Comparison of ENCODE assay signal across 8 cellular contexts in the genomic region with DNA sequence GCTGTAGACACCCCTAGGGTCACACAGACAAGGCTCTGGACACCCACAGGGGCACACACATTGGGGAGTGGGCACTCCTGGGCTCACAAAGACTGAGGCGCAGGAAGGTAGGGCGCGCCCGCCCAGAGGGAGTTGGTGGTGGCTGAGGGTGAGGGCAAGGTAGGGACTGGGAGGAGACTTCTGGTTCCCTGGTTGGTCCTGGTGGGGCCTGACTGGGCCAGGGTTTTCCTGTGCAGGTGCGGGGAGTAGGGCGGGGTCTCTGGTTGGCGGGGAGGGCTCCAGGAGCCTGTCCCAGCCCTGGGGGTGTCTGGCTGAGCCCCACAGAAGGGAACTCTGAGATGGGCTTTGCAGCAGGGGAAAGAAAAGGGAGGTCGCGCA. TPM values are rescaled to one million over a fixed set of nuclear protein-coding genes. Genes with fewer than 3 reads are reported as not detected.
DNase-seq lines count a peak whose midpoint lies in the region; ATAC-seq and TF ChIP-seq lines count a peak whose summit lies in the region.

No MANE protein-coding gene starts in this region.

- H3K27ac ChIP-seq in GM23248 (no peak overlapping the region), Panc1 (ENCODE audit: low read length) (peak overlapping the region; percentile 88), duodenal mucosa (ENCODE audit: low read depth, low read length) (peak overlapping the region; percentile 70), muscle layer of duodenum (ENCODE audit: low read length) (peak overlapping the region; percentile 69)

- H3K4me1 ChIP-seq in Caco-2 (no peaks in the 10 kb centered on the region), GM23248 (ENCODE audit: insufficient read depth) (no peaks in the 10 kb centered on the region), Panc1 (ENCODE audit: control insufficient read depth, insufficient read depth, low read length) (peaks cover 7% of the 10 kb centered on the region; the same call in 1 of the 2 replicates), duodenal mucosa (ENCODE audit: control insufficient read depth in 1 of 2, insufficient read depth in 2 of 2, low read length in 2 of 2) (peaks cover 0 to 11% of the 10 kb centered on the region in 2 donors), muscle layer of duodenum (ENCODE audit: control insufficient read depth in 1 of 2, insufficient read depth in 2 of 2, low read length in 2 of 2) (peaks cover 0 to 8% of the 10 kb centered on the region in 2 donors)

- ATAC-seq in Panc1: peak; percentile 28
- no peak for ATAC-seq in GM18870 (IDR thresholded peaks at IDR 0.05; ENCODE audit: unreplicated experiment)

- H3K9me2 ChIP-seq in GM23248 (ENCODE audit: insufficient read depth): no peaks in the 10 kb centered on the region

- H3K4me3 ChIP-seq in Caco-2 (ENCODE audit: low read depth, low read length) (peak overlapping the region; percentile 82), GM23248 (peak overlapping the region; percentile 82), Panc1 (ENCODE audit: low read depth in 2 of 2, low read length in 2 of 2) (peak overlapping the region; percentile 81 to 89), duodenal mucosa (ENCODE audit: low read depth in 1 of 2, low read length in 2 of 2) (peak overlapping the region; percentile 73 to 82), muscle layer of duodenum (ENCODE audit: low read depth in 1 of 2, low read length in 2 of 2) (peak overlapping the region; percentile 55 to 76)

- peak overlapping the region; percentile 91 for H2AFZ ChIP-seq in GM23248

- no peaks in the 10 kb centered on the region for H3K9me3 ChIP-seq in Caco-2
- H3K9me3 ChIP-seq in GM23248 (ENCODE audit: low read depth): no peaks in the 10 kb centered on the region
- no peaks in the 10 kb centered on the region for H3K9me3 ChIP-seq in Panc1 (ENCODE audit: control insufficient read depth, insufficient read depth, low read depth, low read length)
- H3K9me3 ChIP-seq in duodenal mucosa (ENCODE audit: control insufficient read depth in 1 of 2, low read length in 2 of 2): no peaks in the 10 kb centered on the region
- no peaks in the 10 kb centered on the region for H3K9me3 ChIP-seq in muscle layer of duodenum (ENCODE audit: control insufficient read depth in 1 of 2, low read length in 2 of 2)

- no peaks in the 10 kb centered on the region for H3K36me3 ChIP-seq in Caco-2 (ENCODE audit: control insufficient read depth, insufficient read depth, low read length)
- H3K36me3 ChIP-seq in GM23248 (ENCODE audit: low read depth): no peaks in the 10 kb centered on the region
- no peaks in the 10 kb centered on the region for H3K36me3 ChIP-seq in Panc1 (ENCODE audit: control insufficient read depth, insufficient read depth, low read length)
- no peaks in the 10 kb centered on the region for H3K36me3 ChIP-seq in duodenal mucosa (ENCODE audit: control insufficient read depth in 1 of 2, insufficient read depth in 2 of 2, low read length in 2 of 2)
- no peaks in the 10 kb centered on the region for H3K36me3 ChIP-seq in muscle layer of duodenum (ENCODE audit: control insufficient read depth in 1 of 2, insufficient read depth in 2 of 2, low read length in 2 of 2)

- no peaks in the 10 kb centered on the region for H3K9me3 Mint-ChIP-seq in Caco-2 (ENCODE audit: unreplicated experiment)

- H3K4me3 Mint-ChIP-seq in Caco-2 (ENCODE audit: unreplicated experiment): peak overlapping the region; percentile 71

- H4K20me1 ChIP-seq in GM23248 (ENCODE audit: insufficient read depth): no peaks in the 10 kb centered on the region

- H3K27ac Mint-ChIP-seq in Caco-2 (ENCODE audit: unreplicated experiment): peak overlapping the region; percentile 74

- CTCF ChIA-PET in Caco-2 (lab: Charles Lee) (interaction anchor here (0.9 to 1.0 kb wide), 3 partner anchors 28 to 424 kb away, joined by 4 to 8 read pairs (median 8); no protein-coding TSS in a partner anchor), Panc1 (lab: Charles Lee) (no interaction called here)

- no peaks in the 10 kb centered on the region for H3K4me1 Mint-ChIP-seq in Caco-2 (ENCODE audit: low read depth, unreplicated experiment)

- intact Hi-C loops in Caco-2 (cut with micrococcal nuclease; ENCODE audit: unreplicated experiment): loop anchor here (2.0 kb wide), 3 partner anchors 20 to 242 kb away; partner anchors contain the start of genes PIM2 and SUV39H1
- intact Hi-C loops in Panc1 (cut with micrococcal nuclease; ENCODE audit: unreplicated experiment): no loop called here

- H3K27me3 ChIP-seq in Caco-2 (replicated peaks; ENCODE audit: control insufficient read depth, insufficient read depth, low read length) (no peaks in the 10 kb centered on the region), GM23248 (replicated peaks; ENCODE audit: insufficient read depth) (no peaks in the 10 kb centered on the region), Panc1 (ENCODE audit: control insufficient read depth, insufficient read depth, low read length) (no peaks in the 10 kb centered on the region), duodenal mucosa (ENCODE audit: control insufficient read depth in 1 of 2, insufficient read depth in 2 of 2, low read length in 2 of 2) (no peaks in the 10 kb centered on the region), muscle layer of duodenum (ENCODE audit: low read depth, low read length) (no peaks in the 10 kb centered on the region)

- in situ Hi-C loops in GM23248 (cut with MboI): no loop called here
- in situ Hi-C loops in Panc1 (cut with HindIII; ENCODE audit: low pct_unique_long_range_greater_than_20kb, low sequenced_read_pairs): no loop called here

- no peaks in the 10 kb centered on the region for H3K36me3 Mint-ChIP-seq in Caco-2 (ENCODE audit: insufficient read depth, unreplicated experiment)

- H3F3A ChIP-seq in GM23248 (ENCODE audit: insufficient read depth): no peaks in the 10 kb centered on the region

- TF ChIP-seq CTCF in Caco-2 (IDR thresholded peaks at IDR 0.05; ENCODE audit: insufficient read depth in 1 of 2, low read depth in 1 of 2, low read length in 1 of 2, severe bottlenecking in 1 of 2, unreplicated experiment in 1 of 2) (no peak), Panc1 (IDR thresholded peaks at IDR 0.05) (no peak)

- peak overlapping the region; percentile 84 for H3K9ac ChIP-seq in GM23248
- H3K9ac ChIP-seq in duodenal mucosa (ENCODE audit: low read depth in 1 of 2, low read length in 2 of 2): peak overlapping the region; percentile 79 to 81

- H3K4me2 ChIP-seq in GM23248 (ENCODE audit: unreplicated experiment): peak overlapping the region; percentile 88

- no peaks in the 10 kb centered on the region for H3K79me2 ChIP-seq in GM23248 (ENCODE audit: insufficient read depth)

- POLR2A ChIA-PET in Caco-2 (lab: Charles Lee): interaction anchor here (0.5 to 2.2 kb wide), 14 partner anchors 11 to 344 kb away, joined by 3 to 16 read pairs (median 4); partner anchors contain the start of genes OTUD5, PQBP1, SLC35A2 and SUV39H1
- POLR2A ChIA-PET in Panc1 (lab: Charles Lee): interaction anchor here (0.6 kb wide), 1 partner anchor 23 kb away, joined by 4 read pairs; no protein-coding TSS in a partner anchor

- WGBS in GM23248 (ENCODE audit: low coverage in 1 of 2, low lambda C conversion rate in 2 of 2, missing lambda C conversion rate in 2 of 2), 2 experiments: 0 to 6% methylated on average over 6 to 9 of the region's 9 CpGs

- BruUV-seq in Caco-2 (replicated peaks; lab: Mats Ljungman, UMichigan) (no TSS peak), Panc1 (replicated peaks; lab: Mats Ljungman, UMichigan) (no TSS peak)

- no peak for DNase-seq in Caco-2
- peak; percentile 14 for DNase-seq in GM23248
- no peak for DNase-seq in Panc1 (ENCODE audit: low read depth, low spot score)
- DNase-seq in GOT3 (lab: John Stamatoyannopoulos, UW): no peak
- no peak for DNase-seq in OCI-M2 (lab: John Stamatoyannopoulos, UW; ENCODE audit: unreplicated experiment)

- no peaks in the 10 kb centered on the region for H3K27me3 Mint-ChIP-seq in Caco-2 (ENCODE audit: insufficient read depth, unreplicated experiment)

RNA-seq across cellular contexts. Expression of gene WAS, which starts 6.7 kb away (rescaled TPM):
- total RNA-seq in Caco-2 (2022) (0.39 and 0.43 TPM in 2 replicates), Panc1 (2021; ENCODE audit: unreplicated experiment) (0.82 TPM)
- not detected in 2 replicates for total RNA-seq in GM23248 (2014; rRNA removed; shearing (Covaris generic))
- polyA plus RNA-seq in GM23248 (2016; fragmentation: Nextera tagmentation; extraction: Ambion mirVana): not detected in 2 replicates
- 1.3 TPM for polyA plus RNA-seq in Panc1 (2012; ENCODE audit: insufficient read length)

RNA-seq across cellular contexts. Expression of gene SUV39H1, which starts 19.7 kb away (rescaled TPM):
- total RNA-seq in Caco-2 (2022) (13.9 and 15.8 TPM in 2 replicates), Panc1 (2021; ENCODE audit: unreplicated experiment) (25.6 TPM)
- total RNA-seq in GM23248 (2014; rRNA removed; shearing (Covaris generic)): 6.8 and 8.1 TPM in 2 replicates
- 6.0 TPM in 2 replicates for polyA plus RNA-seq in GM23248 (2016; fragmentation: Nextera tagmentation; extraction: Ambion mirVana)
- 14.3 TPM for polyA plus RNA-seq in Panc1 (2012; ENCODE audit: insufficient read length)
